Comparison of ENCODE assay signal across 8 cellular contexts in the genomic region with DNA sequence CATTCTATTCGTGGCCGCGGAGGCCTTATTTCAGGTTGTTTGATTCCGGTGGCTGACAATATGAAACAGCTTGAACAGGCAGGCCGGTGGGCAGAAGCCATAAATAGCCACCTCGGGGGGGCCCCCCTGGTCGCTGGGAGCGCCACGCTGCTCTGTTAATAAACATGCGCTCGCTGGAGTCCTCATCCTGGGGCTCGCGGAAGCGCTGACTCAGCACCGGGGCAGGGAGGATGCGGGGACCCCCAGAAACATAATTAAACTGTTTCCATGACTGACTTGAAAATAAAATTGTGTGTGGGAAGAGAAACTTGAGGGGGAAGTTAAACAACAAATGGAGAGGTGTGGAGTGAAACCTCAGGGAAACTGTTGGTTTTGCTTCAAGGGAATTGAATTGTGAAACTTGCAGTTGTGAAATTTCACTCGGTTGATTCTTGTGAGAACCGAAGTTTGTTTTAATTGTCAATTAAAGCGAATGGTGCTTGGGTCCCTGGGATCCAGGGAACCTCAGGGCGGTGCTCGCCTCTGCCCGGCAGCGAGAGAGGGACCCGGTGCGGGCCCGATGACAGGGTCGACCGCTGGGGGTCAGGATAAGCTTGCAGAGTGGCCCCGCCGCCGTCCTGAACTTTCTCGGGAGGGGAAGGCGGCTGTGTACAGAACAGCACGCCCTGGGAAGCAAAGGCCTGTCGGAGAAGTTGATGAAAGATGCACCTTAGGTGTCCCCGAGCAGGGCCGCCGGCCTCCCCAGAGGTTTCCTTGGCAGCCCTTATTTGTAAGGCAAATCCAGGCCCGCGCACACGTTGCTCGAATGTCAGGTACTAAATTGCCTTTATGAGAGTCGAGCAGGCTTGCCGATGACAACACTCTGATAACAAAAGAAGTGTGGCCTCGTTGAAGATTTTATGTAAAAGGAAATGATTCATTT.
DNase-seq lines count a peak whose midpoint lies in the region; ATAC-seq and TF ChIP-seq lines count a peak whose summit lies in the region.

No MANE protein-coding gene starts in this region.

- no peaks in the 10 kb centered on the region for H3K9me3 Mint-ChIP-seq in type B pancreatic cell

- no peaks in the 10 kb centered on the region for H3K79me1 ChIP-seq in neuronal stem cell (ENCODE audit: low read depth, low read length)

- H2BK12ac ChIP-seq in neuronal stem cell (ENCODE audit: low read length) = no peak overlapping the region

- H3K4me1 ChIP-seq in HUES64 (ENCODE audit: insufficient read depth, low read length) (peaks cover 31% of the 10 kb centered on the region), gastroesophageal sphincter (peaks cover 0 to 69% (median 13%) of the 10 kb centered on the region in 3 donors), neuronal stem cell (ENCODE audit: control insufficient read depth in 2 of 2, insufficient read depth in 1 of 2, low read depth in 1 of 2, low read length in 2 of 2) (peaks cover 4 to 17% of the 10 kb centered on the region in 2 donors)

- no peaks in the 10 kb centered on the region for H3K36me3 ChIP-seq in HUES64 (ENCODE audit: insufficient read depth, low read length)
- H3K36me3 ChIP-seq in gastroesophageal sphincter = no peaks in the 10 kb centered on the region
- no peaks in the 10 kb centered on the region for H3K36me3 ChIP-seq in neuronal stem cell (replicated peaks in 1 of 2; ENCODE audit: control insufficient read depth in 2 of 2, insufficient read depth in 2 of 2, low read length in 2 of 2)

- H3K9me3 ChIP-seq in HUES64 (ENCODE audit: insufficient read depth, low read depth, low read length) (no peaks in the 10 kb centered on the region), gastroesophageal sphincter (no peaks in the 10 kb centered on the region), neuronal stem cell (replicated peaks in 1 of 2; ENCODE audit: control insufficient read depth in 2 of 2, insufficient read depth in 1 of 2, low read depth in 1 of 2, low read length in 2 of 2) (no peaks in the 10 kb centered on the region)

- peaks cover 30% of the 10 kb centered on the region for H3K27me3 ChIP-seq in HUES64 (ENCODE audit: insufficient read depth, low read length)
- H3K27me3 ChIP-seq in gastroesophageal sphincter = no peaks in the 10 kb centered on the region
- H3K27me3 ChIP-seq in neuronal stem cell (ENCODE audit: control insufficient read depth in 3 of 3, insufficient read depth in 3 of 3, low read depth in 1 of 3, low read length in 3 of 3) = peaks cover 0 to 79% (median 0%) of the 10 kb centered on the region in 3 experiments

- peaks cover 45% of the 10 kb centered on the region for H3K4me1 Mint-ChIP-seq in type B pancreatic cell (ENCODE audit: unreplicated experiment)

- H2BK120ac ChIP-seq in neuronal stem cell (ENCODE audit: low read depth, low read length) = no peak overlapping the region

- H3K9ac ChIP-seq in HUES64 (ENCODE audit: low read depth, low read length) (0 out of 2 replicates have a peak overlapping the region, but pooled peaks have one; percentile 14), neuronal stem cell (ENCODE audit: low read depth, low read length, poor library complexity) (no peak overlapping the region)

- no peak overlapping the region for H4K8ac ChIP-seq in neuronal stem cell (ENCODE audit: low read depth, low read length)

- H3K4ac ChIP-seq in neuronal stem cell (ENCODE audit: low read length) = no peak overlapping the region

- H3K27ac ChIP-seq in HUES64 (ENCODE audit: low read depth, low read length) = no peak overlapping the region
- H3K27ac ChIP-seq in gastroesophageal sphincter = peak overlapping the region in 3 of 4 donors; percentile 59 to 76 (median 71)
- no peak overlapping the region for H3K27ac ChIP-seq in neuronal stem cell (replicated peaks; ENCODE audit: low read length)

- no peak for TF ChIP-seq POLR2A in gastroesophageal sphincter (IDR thresholded peaks at IDR 0.05)

- H3K27ac Mint-ChIP-seq in type B pancreatic cell = peak overlapping the region; percentile 76

- H3K4me3 ChIP-seq in HUES64 (ENCODE audit: low read length) (peak overlapping the region; percentile 43), gastroesophageal sphincter (peak overlapping the region; percentile 29 to 42), neuronal stem cell (ENCODE audit: low read length in 2 of 2) (peak overlapping the region in 1 of 2 donors; percentile 37)

- ATAC-seq in GM21526 (IDR thresholded peaks at IDR 0.05; ENCODE audit: low FRiP score, unreplicated experiment) (peak; percentile 61), gastroesophageal sphincter (peak; percentile 81)

- TF ChIP-seq EP300 in gastroesophageal sphincter (IDR thresholded peaks at IDR 0.05) = no peak

- H2BK15ac ChIP-seq in neuronal stem cell (ENCODE audit: low read length) = no peak overlapping the region

- H3K4me2 ChIP-seq in neuronal stem cell (ENCODE audit: insufficient read depth, low read length, poor library complexity, severe bottlenecking) = peak overlapping the region; percentile 39

- peak overlapping the region; percentile 95 for H2AFZ ChIP-seq in neuronal stem cell (ENCODE audit: low read length)

- no peak overlapping the region for H2AK5ac ChIP-seq in neuronal stem cell (ENCODE audit: low read depth, low read length)

- peak overlapping the region; percentile 77 for H3K4me3 Mint-ChIP-seq in type B pancreatic cell

- peak; percentile 91 for DNase-seq in Daoy (ENCODE audit: low read depth)
- peak; percentile 79 for DNase-seq in activated CD8-positive, alpha-beta memory T cell treated with anti-CD3 and anti-CD28 coated beads, Interleukin-2, amount 50 U/mL, for 48 hours
- DNase-seq in neuronal stem cell (ENCODE audit: low spot score) = peak; percentile 60
- DNase-seq in type B pancreatic cell (ENCODE audit: extremely low spot score, unreplicated experiment) = peak; percentile 78
- DNase-seq in GOT3 (lab: John Stamatoyannopoulos, UW) = no peak

- WGBS in HUES64 = 8% methylated on average over 45 of the region's 45 CpGs
- WGBS in gastroesophageal sphincter (ENCODE audit: low coverage in 1 of 2), 2 donors = 11 to 13% methylated on average over 10 to 18 of the region's 45 CpGs
- WGBS in neuronal stem cell (ENCODE audit: extremely low coverage in 2 of 2, insufficient read length in 2 of 2, insufficient replicate concordance in 1 of 2), 2 donors = no CpG with 5 or more reads among the region's 45 CpGs

- H3K18ac ChIP-seq in neuronal stem cell (ENCODE audit: low read length) = peak overlapping the region; percentile 51

- no peak overlapping the region for H3K14ac ChIP-seq in neuronal stem cell (ENCODE audit: low read length)

- H2BK5ac ChIP-seq in neuronal stem cell (ENCODE audit: low read length) = no peak overlapping the region

- H3K36me3 Mint-ChIP-seq in type B pancreatic cell = no peaks in the 10 kb centered on the region

- H3K23ac ChIP-seq in neuronal stem cell (ENCODE audit: low read depth, low read length, poor library complexity) = no peak overlapping the region

- peaks cover 21% of the 10 kb centered on the region for H3K27me3 Mint-ChIP-seq in type B pancreatic cell

- TF ChIP-seq CTCF in gastroesophageal sphincter (IDR thresholded peaks at IDR 0.05) (peak in 3 of 4 experiments; percentile 36 to 76 (median 44)), type B pancreatic cell (conservative IDR thresholded peaks at IDR 0.05) (peak; percentile 78)

- H4K91ac ChIP-seq in neuronal stem cell (ENCODE audit: low read depth, low read length, poor library complexity) = no peak overlapping the region

Comparison
In these comparisons a context has a peak if more than half of its experiments do, and no peak if none do; other contexts are left out.
1. H3K27ac ChIP-seq: peak in gastroesophageal sphincter (3 of 4); none in HUES64 (single experiment) and neuronal stem cell (single experiment).